Comparison of ENCODE assay signal across 20 cellular contexts in genomic region chr11:6099577-6099976, GRCh38. TPM values are rescaled to one million over a fixed set of nuclear protein-coding genes. Genes with fewer than 3 reads are reported as not detected.
DNase-seq lines count a peak whose midpoint lies in the region; ATAC-seq lines count a peak whose summit lies in the region.
"Had no signal": no experiment of that assay in that cellular context is flagged by ENCODE, and none has a peak within 500 bp of the region (broad histone marks: within the 10 kb centered on the region; RNA-seq: fewer than 3 reads in every experiment).

No MANE protein-coding gene starts in this region.

- peaks cover 18% of the 10 kb centered on the region for H3K27me3 Mint-ChIP-seq in stimulated activated naive CD8-positive, alpha-beta T cell treated with anti-CD3 and anti-CD28 coated beads, Interleukin-15, amount 100 ng/mL, for 72 hours

- ATAC-seq in stimulated activated naive CD8-positive, alpha-beta T cell treated with anti-CD3 and anti-CD28 coated beads, Interleukin-15, amount 100 ng/mL, for 72 hours, result peak; percentile 53
- ATAC-seq in stimulated activated naive CD8-positive, alpha-beta T cell treated with anti-CD3 and anti-CD28 coated beads, Interleukin-15, Interleukin-2, amounts not matched to agents 100 U/mL and 50 U/mL, for 24 hours, result no peak
- no peak for ATAC-seq in Right ventricle myocardium superior (ENCODE audit: poor library complexity)

- intact Hi-C loops in Right ventricle myocardium superior (cut with DNase I), result no loop called here

- H3K4me3 Mint-ChIP-seq in stimulated activated naive CD8-positive, alpha-beta T cell treated with anti-CD3 and anti-CD28 coated beads, Interleukin-15, amount 100 ng/mL, for 72 hours, result no peak overlapping the region

- DNase-seq in stimulated activated naive CD8-positive, alpha-beta T cell treated with anti-CD3 and anti-CD28 coated beads, Interleukin-15, amount 100 ng/mL, for 72 hours, result no peak
- DNase-seq in stimulated activated naive CD8-positive, alpha-beta T cell treated with anti-CD3 and anti-CD28 coated beads, Interleukin-15, Interleukin-2, amounts not matched to agents 100 U/mL and 50 U/mL, for 24 hours, result no peak
- peak; percentile 17 for DNase-seq in OCI-M1 (lab: John Stamatoyannopoulos, UW)
- DNase-seq in iPS-NIHi11 (ENCODE audit: low spot score), result peak; percentile 18
- no peak for DNase-seq in Right ventricle myocardium superior
- DNase-seq in stimulated activated CD4-positive, alpha-beta T cell treated with anti-CD3 and anti-CD28 coated beads, Interleukin-15, amount 100 ng/mL, for 24 hours, result no peak
- no peak for DNase-seq in AG08396 (ENCODE audit: low spot score)
- DNase-seq: 8988T, AML-193, GM23248, NCI-H1092 treated with DMSO at 0.1 percent for 48 hours, NCI-H146, NCI-H2029, NCI-H226, NCI-H524, NCI-H82 had no signal

- no peaks in the 10 kb centered on the region for H3K9me3 Mint-ChIP-seq in stimulated activated naive CD8-positive, alpha-beta T cell treated with anti-CD3 and anti-CD28 coated beads, Interleukin-15, amount 100 ng/mL, for 72 hours

- no peaks in the 10 kb centered on the region for H3K4me1 Mint-ChIP-seq in stimulated activated naive CD8-positive, alpha-beta T cell treated with anti-CD3 and anti-CD28 coated beads, Interleukin-15, amount 100 ng/mL, for 72 hours

- H3K27ac Mint-ChIP-seq in stimulated activated naive CD8-positive, alpha-beta T cell treated with anti-CD3 and anti-CD28 coated beads, Interleukin-15, amount 100 ng/mL, for 72 hours, result peak overlapping the region in 1 of 2 donors; percentile 10

RNA-seq across cellular contexts. Expression of gene OR56B4, which starts 7.9 kb away (rescaled TPM):
- total RNA-seq in Right ventricle myocardium superior, result not detected
- total RNA-seq: G401; GM23248; LHCN-M2; SJSA1; T-helper 1 cell treated with Interleukin-12 subunit alpha and Interleukin-12 subunit beta and Interleukin-4 antibody, amounts not matched to agents 30 ng/mL and 1 ng/mL, for 36 hours had no signal

Comparison
In these comparisons a context has a peak if more than half of its experiments do, and no peak if none do; other contexts are left out.
1. DNase-seq: peak in OCI-M1 (single experiment) and iPS-NIHi11 (single experiment); none in stimulated activated naive CD8-positive, alpha-beta T cell treated with anti-CD3 and anti-CD28 coated beads, Interleukin-15, amount 100 ng/mL, for 72 hours (0 of 2), stimulated activated naive CD8-positive, alpha-beta T cell treated with anti-CD3 and anti-CD28 coated beads, Interleukin-15, Interleukin-2, amounts not matched to agents 100 U/mL and 50 U/mL, for 24 hours (single experiment), Right ventricle myocardium superior (single experiment), stimulated activated CD4-positive, alpha-beta T cell treated with anti-CD3 and anti-CD28 coated beads, Interleukin-15, amount 100 ng/mL, for 24 hours (single experiment) and AG08396 (single experiment).